In genomic region chr19:35454663-35455062, GRCh38 we compare ENCODE assay signal across 1 cellular context.
TF ChIP-seq lines count a peak whose summit lies in the region.

No MANE protein-coding gene starts in this region.

TF ChIP-seq in A549, 52 proteins besides CTCF, POLR2A, EP300 and RAD21 (continued from another document):
- TF ChIP-seq, protein P1, sequence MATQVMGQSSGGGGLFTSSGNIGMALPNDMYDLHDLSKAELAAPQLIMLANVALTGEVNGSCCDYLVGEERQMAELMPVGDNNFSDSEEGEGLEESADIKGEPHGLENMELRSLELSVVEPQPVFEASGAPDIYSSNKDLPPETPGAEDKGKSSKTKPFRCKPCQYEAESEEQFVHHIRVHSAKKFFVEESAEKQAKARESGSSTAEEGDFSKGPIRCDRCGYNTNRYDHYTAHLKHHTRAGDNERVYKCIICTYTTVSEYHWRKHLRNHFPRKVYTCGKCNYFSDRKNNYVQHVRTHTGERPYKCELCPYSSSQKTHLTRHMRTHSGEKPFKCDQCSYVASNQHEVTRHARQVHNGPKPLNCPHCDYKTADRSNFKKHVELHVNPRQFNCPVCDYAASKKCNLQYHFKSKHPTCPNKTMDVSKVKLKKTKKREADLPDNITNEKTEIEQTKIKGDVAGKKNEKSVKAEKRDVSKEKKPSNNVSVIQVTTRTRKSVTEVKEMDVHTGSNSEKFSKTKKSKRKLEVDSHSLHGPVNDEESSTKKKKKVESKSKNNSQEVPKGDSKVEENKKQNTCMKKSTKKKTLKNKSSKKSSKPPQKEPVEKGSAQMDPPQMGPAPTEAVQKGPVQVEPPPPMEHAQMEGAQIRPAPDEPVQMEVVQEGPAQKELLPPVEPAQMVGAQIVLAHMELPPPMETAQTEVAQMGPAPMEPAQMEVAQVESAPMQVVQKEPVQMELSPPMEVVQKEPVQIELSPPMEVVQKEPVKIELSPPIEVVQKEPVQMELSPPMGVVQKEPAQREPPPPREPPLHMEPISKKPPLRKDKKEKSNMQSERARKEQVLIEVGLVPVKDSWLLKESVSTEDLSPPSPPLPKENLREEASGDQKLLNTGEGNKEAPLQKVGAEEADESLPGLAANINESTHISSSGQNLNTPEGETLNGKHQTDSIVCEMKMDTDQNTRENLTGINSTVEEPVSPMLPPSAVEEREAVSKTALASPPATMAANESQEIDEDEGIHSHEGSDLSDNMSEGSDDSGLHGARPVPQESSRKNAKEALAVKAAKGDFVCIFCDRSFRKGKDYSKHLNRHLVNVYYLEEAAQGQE (IDR thresholded peaks at IDR 0.05), result no peak
